1 cellular context compared by ENCODE assay signal in the genomic region with DNA sequence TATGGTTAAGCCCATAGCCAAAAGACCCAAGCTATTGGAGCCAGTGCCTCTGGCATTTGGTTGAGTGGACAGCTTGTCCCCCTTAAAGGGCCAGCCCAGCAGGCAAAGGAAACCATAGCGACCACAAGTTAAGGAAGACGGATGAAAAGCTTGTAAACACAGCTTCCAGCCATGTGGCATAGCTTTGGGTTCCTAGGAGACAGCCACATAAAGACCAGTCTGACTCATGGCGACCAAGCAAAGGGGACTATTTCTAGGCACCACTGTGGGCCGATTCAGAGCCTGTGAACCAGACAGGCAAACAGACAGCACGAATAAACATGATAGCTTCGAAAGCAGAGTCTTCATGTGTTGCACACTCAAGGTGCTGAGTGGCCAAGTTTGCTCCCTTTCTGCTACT.
TF ChIP-seq lines count a peak whose summit lies in the region.

No MANE protein-coding gene starts in this region.

TF ChIP-seq in GM23338, 12 proteins besides CTCF, POLR2A, EP300 and RAD21 (continued from another document):
- TF ChIP-seq, protein P1, sequence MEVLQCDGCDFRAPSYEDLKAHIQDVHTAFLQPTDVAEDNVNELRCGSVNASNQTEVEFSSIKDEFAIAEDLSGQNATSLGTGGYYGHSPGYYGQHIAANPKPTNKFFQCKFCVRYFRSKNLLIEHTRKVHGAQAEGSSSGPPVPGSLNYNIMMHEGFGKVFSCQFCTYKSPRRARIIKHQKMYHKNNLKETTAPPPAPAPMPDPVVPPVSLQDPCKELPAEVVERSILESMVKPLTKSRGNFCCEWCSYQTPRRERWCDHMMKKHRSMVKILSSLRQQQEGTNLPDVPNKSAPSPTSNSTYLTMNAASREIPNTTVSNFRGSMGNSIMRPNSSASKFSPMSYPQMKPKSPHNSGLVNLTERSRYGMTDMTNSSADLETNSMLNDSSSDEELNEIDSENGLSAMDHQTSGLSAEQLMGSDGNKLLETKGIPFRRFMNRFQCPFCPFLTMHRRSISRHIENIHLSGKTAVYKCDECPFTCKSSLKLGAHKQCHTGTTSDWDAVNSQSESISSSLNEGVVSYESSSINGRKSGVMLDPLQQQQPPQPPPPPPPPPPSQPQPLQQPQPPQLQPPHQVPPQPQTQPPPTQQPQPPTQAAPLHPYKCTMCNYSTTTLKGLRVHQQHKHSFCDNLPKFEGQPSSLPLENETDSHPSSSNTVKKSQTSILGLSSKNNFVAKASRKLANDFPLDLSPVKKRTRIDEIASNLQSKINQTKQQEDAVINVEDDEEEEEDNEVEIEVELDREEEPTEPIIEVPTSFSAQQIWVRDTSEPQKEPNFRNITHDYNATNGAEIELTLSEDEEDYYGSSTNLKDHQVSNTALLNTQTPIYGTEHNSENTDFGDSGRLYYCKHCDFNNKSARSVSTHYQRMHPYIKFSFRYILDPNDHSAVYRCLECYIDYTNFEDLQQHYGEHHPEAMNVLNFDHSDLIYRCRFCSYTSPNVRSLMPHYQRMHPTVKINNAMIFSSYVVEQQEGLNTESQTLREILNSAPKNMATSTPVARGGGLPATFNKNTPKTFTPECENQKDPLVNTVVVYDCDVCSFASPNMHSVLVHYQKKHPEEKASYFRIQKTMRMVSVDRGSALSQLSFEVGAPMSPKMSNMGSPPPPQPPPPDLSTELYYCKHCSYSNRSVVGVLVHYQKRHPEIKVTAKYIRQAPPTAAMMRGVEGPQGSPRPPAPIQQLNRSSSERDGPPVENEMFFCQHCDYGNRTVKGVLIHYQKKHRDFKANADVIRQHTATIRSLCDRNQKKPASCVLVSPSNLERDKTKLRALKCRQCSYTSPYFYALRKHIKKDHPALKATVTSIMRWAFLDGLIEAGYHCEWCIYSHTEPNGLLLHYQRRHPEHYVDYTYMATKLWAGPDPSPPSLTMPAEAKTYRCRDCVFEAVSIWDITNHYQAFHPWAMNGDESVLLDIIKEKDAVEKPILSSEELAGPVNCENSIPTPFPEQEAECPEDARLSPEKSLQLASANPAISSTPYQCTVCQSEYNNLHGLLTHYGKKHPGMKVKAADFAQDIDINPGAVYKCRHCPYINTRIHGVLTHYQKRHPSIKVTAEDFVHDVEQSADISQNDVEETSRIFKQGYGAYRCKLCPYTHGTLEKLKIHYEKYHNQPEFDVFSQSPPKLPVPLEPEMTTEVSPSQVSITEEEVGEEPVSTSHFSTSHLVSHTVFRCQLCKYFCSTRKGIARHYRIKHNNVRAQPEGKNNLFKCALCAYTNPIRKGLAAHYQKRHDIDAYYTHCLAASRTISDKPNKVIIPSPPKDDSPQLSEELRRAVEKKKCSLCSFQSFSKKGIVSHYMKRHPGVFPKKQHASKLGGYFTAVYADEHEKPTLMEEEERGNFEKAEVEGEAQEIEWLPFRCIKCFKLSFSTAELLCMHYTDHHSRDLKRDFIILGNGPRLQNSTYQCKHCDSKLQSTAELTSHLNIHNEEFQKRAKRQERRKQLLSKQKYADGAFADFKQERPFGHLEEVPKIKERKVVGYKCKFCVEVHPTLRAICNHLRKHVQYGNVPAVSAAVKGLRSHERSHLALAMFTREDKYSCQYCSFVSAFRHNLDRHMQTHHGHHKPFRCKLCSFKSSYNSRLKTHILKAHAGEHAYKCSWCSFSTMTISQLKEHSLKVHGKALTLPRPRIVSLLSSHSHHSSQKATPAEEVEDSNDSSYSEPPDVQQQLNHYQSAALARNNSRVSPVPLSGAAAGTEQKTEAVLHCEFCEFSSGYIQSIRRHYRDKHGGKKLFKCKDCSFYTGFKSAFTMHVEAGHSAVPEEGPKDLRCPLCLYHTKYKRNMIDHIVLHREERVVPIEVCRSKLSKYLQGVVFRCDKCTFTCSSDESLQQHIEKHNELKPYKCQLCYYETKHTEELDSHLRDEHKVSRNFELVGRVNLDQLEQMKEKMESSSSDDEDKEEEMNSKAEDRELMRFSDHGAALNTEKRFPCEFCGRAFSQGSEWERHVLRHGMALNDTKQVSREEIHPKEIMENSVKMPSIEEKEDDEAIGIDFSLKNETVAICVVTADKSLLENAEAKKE (CRISPR knock-in tag; IDR thresholded peaks at IDR 0.05) = no peak
- TF ChIP-seq NANOG (IDR thresholded peaks at IDR 0.05; ENCODE audit: borderline replicate concordance) (no peak), CREB1 (CRISPR knock-in tag; IDR thresholded peaks at IDR 0.05; ENCODE audit: low read depth) (no peak), EZH2 (IDR thresholded peaks at IDR 0.05; ENCODE audit: low read depth, unreplicated experiment) (no peak), JUNB (IDR thresholded peaks at IDR 0.05; ENCODE audit: unreplicated experiment) (no peak)
- TF ChIP-seq, protein P2, sequence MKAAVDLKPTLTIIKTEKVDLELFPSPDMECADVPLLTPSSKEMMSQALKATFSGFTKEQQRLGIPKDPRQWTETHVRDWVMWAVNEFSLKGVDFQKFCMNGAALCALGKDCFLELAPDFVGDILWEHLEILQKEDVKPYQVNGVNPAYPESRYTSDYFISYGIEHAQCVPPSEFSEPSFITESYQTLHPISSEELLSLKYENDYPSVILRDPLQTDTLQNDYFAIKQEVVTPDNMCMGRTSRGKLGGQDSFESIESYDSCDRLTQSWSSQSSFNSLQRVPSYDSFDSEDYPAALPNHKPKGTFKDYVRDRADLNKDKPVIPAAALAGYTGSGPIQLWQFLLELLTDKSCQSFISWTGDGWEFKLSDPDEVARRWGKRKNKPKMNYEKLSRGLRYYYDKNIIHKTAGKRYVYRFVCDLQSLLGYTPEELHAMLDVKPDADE (IDR thresholded peaks at IDR 0.05) = no peak
